ENCODE assay signal across 9 cellular contexts in genomic region chr2:238231809-238232208, GRCh38. TPM values are rescaled to one million over a fixed set of nuclear protein-coding genes. Genes with fewer than 3 reads are reported as not detected.
DNase-seq lines count a peak whose midpoint lies in the region; ATAC-seq and TF ChIP-seq lines count a peak whose summit lies in the region.
"Had no signal": no experiment of that assay in that cellular context is flagged by ENCODE, and none has a peak within 500 bp of the region (broad histone marks: within the 10 kb centered on the region; RNA-seq: fewer than 3 reads in every experiment).

No MANE protein-coding gene starts in this region.

- H3K27ac ChIP-seq in CD8-positive, alpha-beta T cell (ENCODE audit: low read depth, low read length): no peak overlapping the region
- no peak overlapping the region for H3K27ac ChIP-seq in left lung

- no peak for ATAC-seq in CD8-positive, alpha-beta T cell
- no peak for ATAC-seq in GM21529 (IDR thresholded peaks at IDR 0.05; ENCODE audit: unreplicated experiment)
- ATAC-seq in left lung: no peak

- DNase-seq in CD8-positive, alpha-beta T cell: no peak
- no peak for DNase-seq in NT2/D1 (ENCODE audit: low read depth, low spot score)
- DNase-seq in epithelial cell of esophagus (ENCODE audit: low read depth): no peak
- DNase-seq in progenitor cell of endocrine pancreas (ENCODE audit: low spot score, unreplicated experiment): no peak
- DNase-seq in NCI-H526 (lab: John Stamatoyannopoulos, UW): no peak
- no peak for DNase-seq in left lung
- DNase-seq in COR-L47 (lab: John Stamatoyannopoulos, UW): no peak
- DNase-seq: NCI-H1092 treated with DMSO at 0.1 percent for 48 hours had no signal

- no peak overlapping the region for H3K27ac Mint-ChIP-seq in CD8-positive, alpha-beta T cell
- H3K27ac Mint-ChIP-seq in progenitor cell of endocrine pancreas: no peak overlapping the region

- H3K9me3 ChIP-seq in CD8-positive, alpha-beta T cell (ENCODE audit: low read length): no peaks in the 10 kb centered on the region
- no peaks in the 10 kb centered on the region for H3K9me3 ChIP-seq in NT2/D1 (ENCODE audit: insufficient read depth, low read length)
- H3K9me3 ChIP-seq in left lung: no peaks in the 10 kb centered on the region

- peak overlapping the region; percentile 86 for H3K4me3 Mint-ChIP-seq in CD8-positive, alpha-beta T cell
- peak overlapping the region; percentile 76 for H3K4me3 Mint-ChIP-seq in progenitor cell of endocrine pancreas (ENCODE audit: low read depth)

- CTCF ChIA-PET in CD8-positive, alpha-beta T cell (lab: Charles Lee): interaction anchor here (1.0 to 1.2 kb wide), 2 partner anchors 24 to 28 kb away, joined by 3 to 5 read pairs; partner anchors contain the start of gene ILKAP

- H3K27me3 Mint-ChIP-seq in CD8-positive, alpha-beta T cell (ENCODE audit: low read depth): peaks cover 21% of the 10 kb centered on the region
- peaks cover 60% of the 10 kb centered on the region for H3K27me3 Mint-ChIP-seq in progenitor cell of endocrine pancreas

- peaks cover 3% of the 10 kb centered on the region for H3K36me3 Mint-ChIP-seq in CD8-positive, alpha-beta T cell
- peaks cover 1% of the 10 kb centered on the region for H3K36me3 Mint-ChIP-seq in progenitor cell of endocrine pancreas (ENCODE audit: insufficient read depth)

- no peak overlapping the region for H3K9ac ChIP-seq in NT2/D1 (ENCODE audit: insufficient read length, low read depth)

- TF ChIP-seq CTCF in CD8-positive, alpha-beta T cell (IDR thresholded peaks at IDR 0.05): no peak
- TF ChIP-seq CTCF in epithelial cell of esophagus (IDR thresholded peaks at IDR 0.05; ENCODE audit: insufficient read depth, low read depth, low read length, missing control alignments) (no peak), progenitor cell of endocrine pancreas (IDR thresholded peaks at IDR 0.05; ENCODE audit: unreplicated experiment) (no peak), left lung (IDR thresholded peaks at IDR 0.05) (no peak)

- no peaks in the 10 kb centered on the region for H3K9me3 Mint-ChIP-seq in CD8-positive, alpha-beta T cell
- peaks cover 7% of the 10 kb centered on the region for H3K9me3 Mint-ChIP-seq in progenitor cell of endocrine pancreas (ENCODE audit: low read depth)

- H3K27me3 ChIP-seq in CD8-positive, alpha-beta T cell (ENCODE audit: insufficient read depth, low read length): no peaks in the 10 kb centered on the region
- H3K27me3 ChIP-seq in NT2/D1 (ENCODE audit: insufficient read depth, insufficient read length): peaks cover 23% of the 10 kb centered on the region
- H3K27me3 ChIP-seq in left lung: peaks cover 0 to 14% of the 10 kb centered on the region in 2 donors

- H3K4me1 ChIP-seq in CD8-positive, alpha-beta T cell (ENCODE audit: insufficient read depth, low read length): peaks cover 20% of the 10 kb centered on the region
- H3K4me1 ChIP-seq in NT2/D1 (ENCODE audit: insufficient read depth, insufficient read length) (peaks cover 2% of the 10 kb centered on the region), left lung (peaks cover 0 to 25% of the 10 kb centered on the region in 2 donors)

- H3K4me1 Mint-ChIP-seq in CD8-positive, alpha-beta T cell (ENCODE audit: low read depth): peaks cover 25% of the 10 kb centered on the region
- H3K4me1 Mint-ChIP-seq in progenitor cell of endocrine pancreas (ENCODE audit: low read depth): peaks cover 17% of the 10 kb centered on the region

- POLR2A ChIA-PET in CD8-positive, alpha-beta T cell (lab: Charles Lee): interaction anchor here (1.3 kb wide), 1 partner anchor 30 kb away, joined by 3 read pairs; no protein-coding TSS in a partner anchor

- intact Hi-C loops in CD8-positive, alpha-beta T cell (cut with DNase I, micrococcal nuclease): loop anchor here (1.0 to 10.0 kb wide), 5 partner anchors 8 to 171 kb away; partner anchors contain the start of genes ILKAP (in 2 of the 2), SCLY (in 2 of the 2) and HES6 (in 1 of the 2)
- intact Hi-C loops in left lung (cut with DNase I): no loop called here

- no peaks in the 10 kb centered on the region for H3K36me3 ChIP-seq in CD8-positive, alpha-beta T cell (ENCODE audit: insufficient read depth, low read length)
- H3K36me3 ChIP-seq in NT2/D1 (ENCODE audit: insufficient read depth, insufficient read length, low read length) (peaks cover 3% of the 10 kb centered on the region), left lung (peaks cover 0 to 2% of the 10 kb centered on the region in 2 donors)

- peak overlapping the region; percentile 79 for H3K4me3 ChIP-seq in CD8-positive, alpha-beta T cell (ENCODE audit: low read depth, low read length)
- H3K4me3 ChIP-seq in NT2/D1 (ENCODE audit: insufficient read length, low read depth): peak overlapping the region; percentile 71
- peak overlapping the region; percentile 47 for H3K4me3 ChIP-seq in epithelial cell of esophagus (ENCODE audit: low read length)
- peak overlapping the region in 1 of 2 donors; percentile 57 for H3K4me3 ChIP-seq in left lung

RNA-seq across cellular contexts. Expression of gene HES6, which starts 8.0 kb away (rescaled TPM):
- total RNA-seq in CD8-positive, alpha-beta T cell: 1 to 10 TPM in 1 of 2 experiments, under 1 TPM in 1; 0.98 to 1.5 TPM
- total RNA-seq in progenitor cell of endocrine pancreas (64.2 and 64.7 TPM in 2 replicates), left lung (1 to 10 TPM; 7.6 to 8.8 TPM)

RNA-seq across cellular contexts. Expression of gene ILKAP, which starts 28.3 kb away (rescaled TPM):
- 100 to 1,000 TPM; 133 to 144 TPM for total RNA-seq in CD8-positive, alpha-beta T cell
- total RNA-seq in progenitor cell of endocrine pancreas: 50.3 and 56.3 TPM in 2 replicates
- 10 to 100 TPM; 30.6 to 40.5 TPM for total RNA-seq in left lung

RNA-seq across cellular contexts. Expression of gene PER2, which starts 56.6 kb away (rescaled TPM):
- total RNA-seq in CD8-positive, alpha-beta T cell: 10 to 100 TPM; 43.9 to 45.7 TPM
- total RNA-seq in progenitor cell of endocrine pancreas (14.3 and 20.2 TPM in 2 replicates), left lung (10 to 100 TPM in 1 of 2 donors, 1 to 10 TPM in 1; 7.7 to 14.2 TPM)

Comparison
In these comparisons a context has a peak if more than half of its experiments do, and no peak if none do; other contexts are left out.
1. intact Hi-C loops: an anchor here in CD8-positive, alpha-beta T cell (1.0 to 10.0 kb wide); none called in left lung.